ENCODE assay signal across 8 cellular contexts in the genomic region with DNA sequence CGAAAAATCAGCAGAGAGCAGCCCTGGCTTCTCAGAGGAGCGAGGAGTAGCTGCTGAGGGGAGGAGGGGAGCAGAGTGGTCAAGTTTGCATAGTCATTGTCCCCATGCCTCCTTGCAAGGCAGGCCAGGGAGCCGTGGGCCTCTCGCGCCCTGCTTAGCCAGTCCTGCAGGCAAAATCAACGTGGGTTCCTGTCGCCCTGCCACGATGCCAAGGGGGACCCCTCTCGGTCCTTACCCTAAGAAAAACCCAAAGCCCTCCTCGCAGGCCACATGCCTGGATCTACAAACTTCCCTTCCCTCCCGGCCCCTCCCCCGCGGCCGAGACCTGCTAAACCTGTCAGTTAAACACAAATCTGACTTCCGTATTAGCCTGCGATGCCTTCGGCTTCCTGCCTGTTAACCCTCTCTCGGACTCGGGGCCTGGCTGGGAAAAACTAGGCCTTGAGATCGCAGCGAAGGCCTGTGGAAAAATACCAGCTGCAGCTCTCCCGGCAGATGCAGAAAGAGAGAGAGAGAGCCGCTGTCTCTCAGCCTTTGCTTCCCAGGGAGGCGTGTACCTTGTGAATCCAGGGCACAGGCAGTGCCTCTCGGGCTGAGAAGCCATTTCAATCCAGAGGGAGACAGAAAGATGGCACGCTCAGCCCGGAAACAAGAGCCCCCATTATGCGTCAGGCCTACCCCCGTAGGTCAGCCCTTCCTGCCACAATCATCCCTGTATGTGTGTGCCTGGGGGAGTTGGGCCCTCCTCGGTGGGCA. TPM values are rescaled to one million over a fixed set of nuclear protein-coding genes. Genes with fewer than 3 reads are reported as not detected.
DNase-seq lines count a peak whose midpoint lies in the region; ATAC-seq, FAIRE-seq and TF ChIP-seq lines count a peak whose summit lies in the region.

No MANE protein-coding gene starts in this region.

- H3K27me3 Mint-ChIP-seq in CD4-positive, alpha-beta memory T cell: no peaks in the 10 kb centered on the region

- no peaks in the 10 kb centered on the region for H3K9me3 ChIP-seq in CD4-positive, alpha-beta memory T cell (ENCODE audit: control insufficient read depth in 1 of 2, low read length in 2 of 2)
- H3K9me3 ChIP-seq in neuronal stem cell (replicated peaks in 1 of 2; ENCODE audit: control insufficient read depth in 2 of 2, insufficient read depth in 1 of 2, low read depth in 1 of 2, low read length in 2 of 2): no peaks in the 10 kb centered on the region

- H3K9me3 Mint-ChIP-seq in CD4-positive, alpha-beta memory T cell: peaks cover 0 to 2% (median 0%) of the 10 kb centered on the region in 8 donors

- no peak overlapping the region for H3K4me2 ChIP-seq in neuronal stem cell (ENCODE audit: insufficient read depth, low read length, poor library complexity, severe bottlenecking)

- H3K14ac ChIP-seq in neuronal stem cell (ENCODE audit: low read length): peak overlapping the region; percentile 50

- H3K36me3 Mint-ChIP-seq in CD4-positive, alpha-beta memory T cell: peaks cover 0 to 24% of the 10 kb centered on the region in 2 donors

- peak overlapping the region; percentile 85 for H2BK12ac ChIP-seq in neuronal stem cell (ENCODE audit: low read length)

- H2AK5ac ChIP-seq in neuronal stem cell (ENCODE audit: low read depth, low read length): peak overlapping the region; percentile 92

- peak overlapping the region; percentile 72 for H3K4ac ChIP-seq in neuronal stem cell (ENCODE audit: low read length)

- no CpG with 5 or more reads among the region's 30 CpGs for WGBS in neuronal stem cell (ENCODE audit: extremely low coverage in 2 of 2, insufficient read length in 2 of 2, insufficient replicate concordance in 1 of 2), 2 donors

- no peaks in the 10 kb centered on the region for H3K79me1 ChIP-seq in neuronal stem cell (ENCODE audit: low read depth, low read length)

- peak overlapping the region; percentile 98 for H3K18ac ChIP-seq in neuronal stem cell (ENCODE audit: low read length)

- peak overlapping the region; percentile 79 for H2BK15ac ChIP-seq in neuronal stem cell (ENCODE audit: low read length)

- H3K4me3 Mint-ChIP-seq in CD4-positive, alpha-beta memory T cell: peak overlapping the region; percentile 91 to 98 (median 96)

- peak overlapping the region; percentile 98 for H4K91ac ChIP-seq in neuronal stem cell (ENCODE audit: low read depth, low read length, poor library complexity)

- H3K36me3 ChIP-seq in CD4-positive, alpha-beta memory T cell (ENCODE audit: insufficient read depth, low read length): no peaks in the 10 kb centered on the region
- peaks cover 0 to 24% of the 10 kb centered on the region in 2 donors for H3K36me3 ChIP-seq in neuronal stem cell (replicated peaks in 1 of 2; ENCODE audit: control insufficient read depth in 2 of 2, insufficient read depth in 2 of 2, low read length in 2 of 2)

- ATAC-seq in foreskin keratinocyte: peak; percentile 40

- H3K27ac ChIP-seq in CD4-positive, alpha-beta memory T cell (ENCODE audit: low read depth, low read length): peak overlapping the region; percentile 76
- H3K27ac ChIP-seq in foreskin keratinocyte (peak overlapping the region; percentile 86), neuronal stem cell (replicated peaks; ENCODE audit: low read length) (peak overlapping the region; percentile 99)

- peak overlapping the region; percentile 65 for H2AFZ ChIP-seq in neuronal stem cell (ENCODE audit: low read length)

- peak; percentile 52 for FAIRE-seq in RCC 7860 (lab: Jason Lieb, UNC)

- peaks cover 64% of the 10 kb centered on the region for H3K4me1 ChIP-seq in CD4-positive, alpha-beta memory T cell (ENCODE audit: insufficient read depth, low read length)
- peaks cover 58% of the 10 kb centered on the region for H3K4me1 ChIP-seq in foreskin keratinocyte
- peaks cover 52 to 58% of the 10 kb centered on the region in 2 donors for H3K4me1 ChIP-seq in neuronal stem cell (ENCODE audit: control insufficient read depth in 2 of 2, insufficient read depth in 1 of 2, low read depth in 1 of 2, low read length in 2 of 2)

- peak overlapping the region; percentile 89 for H2BK120ac ChIP-seq in neuronal stem cell (ENCODE audit: low read depth, low read length)

- H3K23ac ChIP-seq in neuronal stem cell (ENCODE audit: low read depth, low read length, poor library complexity): peak overlapping the region; percentile 38

- peaks cover 15 to 49% (median 31%) of the 10 kb centered on the region in 4 donors for H3K4me1 Mint-ChIP-seq in CD4-positive, alpha-beta memory T cell

- no peak for TF ChIP-seq CTCF in GM20000 (IDR thresholded peaks at IDR 0.05; ENCODE audit: extremely low read depth, missing control alignments)
- no peak for TF ChIP-seq CTCF in foreskin keratinocyte (conservative IDR thresholded peaks at IDR 0.05)

- peak overlapping the region; percentile 91 for H3K9ac ChIP-seq in neuronal stem cell (ENCODE audit: low read depth, low read length, poor library complexity)

- intact Hi-C loops in CD4-positive, alpha-beta memory T cell (cut with micrococcal nuclease): loop anchor here (5.0 kb wide), 2 partner anchors 40 to 145 kb away; partner anchors contain the start of gene NCOA3

- H3K4me3 ChIP-seq in CD4-positive, alpha-beta memory T cell (ENCODE audit: low read length in 2 of 2): peak overlapping the region; percentile 18 to 39
- peak overlapping the region in 1 of 2 donors; percentile 62 for H3K4me3 ChIP-seq in neuronal stem cell (ENCODE audit: low read length in 2 of 2)

- CTCF ChIA-PET in CD4-positive, alpha-beta memory T cell (lab: Charles Lee; ENCODE audit: partially characterized antibody): interaction anchor here (0.8 to 10.6 kb wide), 4 partner anchors 10 to 83 kb away, joined by 3 to 125 read pairs (median 16); no protein-coding TSS in a partner anchor

- H2BK5ac ChIP-seq in neuronal stem cell (ENCODE audit: low read length): peak overlapping the region; percentile 97

- no peaks in the 10 kb centered on the region for H3K27me3 ChIP-seq in CD4-positive, alpha-beta memory T cell (ENCODE audit: insufficient read depth, low read length)
- H3K27me3 ChIP-seq in foreskin keratinocyte (no peaks in the 10 kb centered on the region), neuronal stem cell (ENCODE audit: control insufficient read depth in 3 of 3, insufficient read depth in 3 of 3, low read depth in 1 of 3, low read length in 3 of 3) (no peaks in the 10 kb centered on the region)

- H4K8ac ChIP-seq in neuronal stem cell (ENCODE audit: low read depth, low read length): no peak overlapping the region

- peak overlapping the region; percentile 92 to 100 (median 99) for H3K27ac Mint-ChIP-seq in CD4-positive, alpha-beta memory T cell

- peak; percentile 67 to 74 (median 71) for DNase-seq in CD4-positive, alpha-beta memory T cell
- DNase-seq in GM20000 (ENCODE audit: low spot score): peak; percentile 69
- peak; percentile 87 for DNase-seq in HuH-7.5 (ENCODE audit: low spot score)
- peak; percentile 93 for DNase-seq in RCC 7860 (ENCODE audit: low spot score)
- DNase-seq in activated effector memory CD4-positive, alpha-beta T cell treated with anti-CD3 and anti-CD28 coated beads, Interleukin-2, amount 50 U/mL, for 16 hours: peak; percentile 87
- DNase-seq in foreskin keratinocyte: peak; percentile 72 to 86
- no peak for DNase-seq in neuronal stem cell (ENCODE audit: low spot score)
- DNase-seq in stromal cell of bone marrow (ENCODE audit: low read depth): peak; percentile 49

- POLR2A ChIA-PET in CD4-positive, alpha-beta memory T cell (lab: Charles Lee; ENCODE audit: partially characterized antibody): interaction anchor here (0.7 to 2.6 kb wide), 13 partner anchors 9 to 1688 kb away, joined by 3 to 27 read pairs (median 4); partner anchors contain the start of genes CSE1L and NCOA3

RNA-seq across cellular contexts. Expression of gene ZMYND8, which starts 1.0 kb away (rescaled TPM):
- 10 to 100 TPM; 47.7 to 48.5 TPM for total RNA-seq in CD4-positive, alpha-beta memory T cell
- 10 to 100 TPM in 1 of 2 donors, 1 to 10 TPM in 1; 3.5 to 20.1 TPM for polyA plus RNA-seq in CD4-positive, alpha-beta memory T cell
- total RNA-seq in foreskin keratinocyte: 29.7 and 31.1 TPM in 2 replicates
- polyA plus RNA-seq in foreskin keratinocyte: 7.9 and 9.1 TPM in 2 replicates
- 44.7 TPM for polyA plus RNA-seq in neuronal stem cell (2013, experiment 1 of 2)
- polyA plus RNA-seq in neuronal stem cell (2013, experiment 2 of 2): 45.0 TPM
